Comparison of ENCODE assay signal across 1 cellular context in genomic region chr1:10204003-10204642, GRCh38.
TF ChIP-seq lines count a peak whose summit lies in the region.

No MANE protein-coding gene starts in this region.

TF ChIP-seq in SK-N-SH treated with all-trans-retinoic acid at 6 μM for 48 hours, 23 proteins besides CTCF, POLR2A, EP300 and RAD21 (continued from another document):
- TF ChIP-seq PATZ1 (CRISPR knock-in tag; IDR thresholded peaks at IDR 0.05; ENCODE audit: borderline replicate concordance) = no peak
